ENCODE assay signal across 8 cellular contexts in genomic region chr5:14870347-14871083, GRCh38. TPM values are rescaled to one million over a fixed set of nuclear protein-coding genes. Genes with fewer than 3 reads are reported as not detected.
A peak's percentile ranks its signal among the peaks of the same experiment; 100 is the strongest.
DNase-seq lines count a peak whose midpoint lies in the region; ATAC-seq, FAIRE-seq and TF ChIP-seq lines count a peak whose summit lies in the region.

No MANE protein-coding gene starts in this region.

- no peaks in the 10 kb centered on the region for H3K36me3 Mint-ChIP-seq in naive B cell

- POLR2A ChIA-PET in H1 (lab: Charles Lee; ENCODE audit: partially characterized antibody), result interaction anchor here (1.7 kb wide), 1 partner anchor 21 kb away, joined by 5 read pairs; no protein-coding TSS in a partner anchor

- H3K9ac ChIP-seq in H1 (replicated peaks in 1 of 4; ENCODE audit: extremely low read depth in 1 of 4, low read depth in 3 of 4, low read length in 3 of 4), result no peak overlapping the region
- H3K9ac ChIP-seq in stomach smooth muscle (ENCODE audit: low read length in 2 of 2), result peak overlapping the region; percentile 66 to 76

- peak overlapping the region; percentile 68 to 93 for H3K4me2 ChIP-seq in H1 (ENCODE audit: insufficient read depth in 1 of 2, low read depth in 2 of 2, low read length in 2 of 2)

- no peak for TF ChIP-seq POLR2A in H1 (IDR thresholded peaks at IDR 0.05; ENCODE audit: control extremely low read depth in 1 of 2, low read depth in 2 of 2, low read length in 2 of 2)

- no peak overlapping the region for H2BK12ac ChIP-seq in H1 (ENCODE audit: low read depth, low read length)

- TF ChIP-seq CTCF in H1 (IDR thresholded peaks at IDR 0.05; ENCODE audit: control extremely low read depth in 1 of 3, insufficient read depth in 1 of 3, low read depth in 1 of 3, low read length in 3 of 3), result peak in 1 of 3 experiments; percentile 3; a peak in 1 of 4 replicates

- peaks cover 0 to 2% of the 10 kb centered on the region in 2 experiments for H4K20me1 ChIP-seq in H1 (replicated peaks in 1 of 2; ENCODE audit: control insufficient read depth in 1 of 2, insufficient read depth in 2 of 2, low read length in 2 of 2)

- ATAC-seq in naive B cell (ENCODE audit: low read depth in 2 of 2) (peak in 1 of 2 donors; percentile 42), HG03571 (IDR thresholded peaks at IDR 0.05; ENCODE audit: unreplicated experiment) (no peak)

- no peak overlapping the region for H4K8ac ChIP-seq in H1 (ENCODE audit: extremely low read depth, insufficient read depth, low read length)

- H3K18ac ChIP-seq in H1 (ENCODE audit: extremely low read depth, low read length), result no peak overlapping the region

- no peak for FAIRE-seq in H1 (lab: Jason Lieb, UNC)

- peak overlapping the region; percentile 19 to 97 (median 73) for H3K27ac Mint-ChIP-seq in naive B cell

- H3K36me3 ChIP-seq in H1 (ENCODE audit: control insufficient read depth in 2 of 4, insufficient read depth in 4 of 4, low read length in 3 of 4), result no peaks in the 10 kb centered on the region
- H3K36me3 ChIP-seq in stomach smooth muscle (ENCODE audit: control insufficient read depth in 2 of 2, insufficient read depth in 2 of 2, low read length in 2 of 2), result no peaks in the 10 kb centered on the region

- no peak overlapping the region for H3K23ac ChIP-seq in H1 (ENCODE audit: insufficient read length)

- H3K4me1 ChIP-seq in H1 (replicated peaks in 1 of 4; ENCODE audit: control insufficient read depth in 3 of 4, insufficient read depth in 4 of 4, low read length in 3 of 4), result peaks cover 0 to 4% (median 3%) of the 10 kb centered on the region in 4 experiments; a peak in 3 of 7 replicates
- H3K4me1 ChIP-seq in stomach smooth muscle (ENCODE audit: control insufficient read depth, insufficient read depth, low read length), result peaks cover 8% of the 10 kb centered on the region

- H3K4me1 Mint-ChIP-seq in naive B cell, result peaks cover 21 to 25% (median 25%) of the 10 kb centered on the region in 3 donors

- DNase-seq in D341Med (ENCODE audit: low spot score), result peak; percentile 51
- no peak for DNase-seq in Jurkat, Clone E6-1 (ENCODE audit: low read depth, low spot score)
- peak; percentile 62 to 70 for DNase-seq in activated CD4-positive, alpha-beta T cell treated with anti-CD3 and anti-CD28 coated beads, Interleukin-2, amount 50 U/mL, for 4 hours
- no peak for DNase-seq in H1 (ENCODE audit: low read depth in 1 of 2, low spot score in 2 of 2)
- peak; percentile 9 for DNase-seq in naive B cell
- DNase-seq in ecto neural progenitor cell (ENCODE audit: low spot score), result no peak

- no peak overlapping the region for H4K5ac ChIP-seq in H1 (ENCODE audit: insufficient read length, low read depth, low read length)

- no peak overlapping the region for H3K4ac ChIP-seq in H1 (replicated peaks; ENCODE audit: insufficient read length, low read depth, low read length)

- peak overlapping the region; percentile 86 to 97 (median 96) for H3K4me3 Mint-ChIP-seq in naive B cell

- H2BK5ac ChIP-seq in H1 (ENCODE audit: low read depth, low read length), result no peak overlapping the region

- H3K9me3 ChIP-seq in H1 (ENCODE audit: insufficient read depth in 2 of 2, low read depth in 1 of 2, low read length in 1 of 2) (no peaks in the 10 kb centered on the region), stomach smooth muscle (ENCODE audit: control insufficient read depth in 2 of 2, low read length in 2 of 2) (no peaks in the 10 kb centered on the region)

- no peak overlapping the region for H3K56ac ChIP-seq in H1 (replicated peaks; ENCODE audit: insufficient read length, low read depth, low read length)

- no peaks in the 10 kb centered on the region for H3K79me2 ChIP-seq in H1 (ENCODE audit: control insufficient read depth in 1 of 2, insufficient read depth in 2 of 2, low read length in 2 of 2)

- WGBS in H1 (ENCODE audit: extremely low coverage in 1 of 2, insufficient coverage in 1 of 2, insufficient read length in 1 of 2, insufficient replicate concordance in 2 of 2, low coverage in 1 of 2, low lambda C conversion rate in 2 of 2, missing lambda C conversion rate in 1 of 2), 2 experiments, result 14% methylated on average over 21 of the region's 21 CpGs; no CpG with 5 or more reads in 1 of the 2 experiments

- no peaks in the 10 kb centered on the region for H3K79me1 ChIP-seq in H1 (ENCODE audit: low read depth, low read length)

- H3K27ac ChIP-seq in H1 (ENCODE audit: low read depth, low read length) (no peak overlapping the region), stomach smooth muscle (ENCODE audit: low read length) (no peak overlapping the region)

- H2AFZ ChIP-seq in H1 (ENCODE audit: low read length), result 0 out of 2 replicates have a peak overlapping the region, but pooled peaks have one; percentile 70

- TF ChIP-seq RAD21 in H1 (IDR thresholded peaks at IDR 0.05 in 1 of 2, conservative IDR thresholded peaks at IDR 0.05 in 1 of 2; ENCODE audit: low read depth in 2 of 2, low read length in 2 of 2), result peak in 1 of 2 experiments; percentile 18; a peak in 1 of 4 replicates

- no peak overlapping the region for H4K91ac ChIP-seq in H1 (replicated peaks; ENCODE audit: insufficient read length, low read length)

- H3K9me3 Mint-ChIP-seq in naive B cell, result no peaks in the 10 kb centered on the region

- CTCF ChIA-PET in H1 (lab: Charles Lee; ENCODE audit: partially characterized antibody), result interaction anchor here (0.6 to 4.3 kb wide), 11 partner anchors 10 to 1238 kb away, joined by 3 to 31 read pairs (median 4); no protein-coding TSS in a partner anchor

- H3K27me3 ChIP-seq in H1 (replicated peaks in 1 of 4; ENCODE audit: control insufficient read depth in 3 of 4, extremely low read depth in 1 of 4, insufficient read depth in 3 of 4, low read length in 3 of 4) (peaks cover 7 to 40% (median 25%) of the 10 kb centered on the region in 4 experiments), stomach smooth muscle (ENCODE audit: control insufficient read depth in 1 of 2, insufficient read depth in 2 of 2, low read length in 2 of 2) (no peaks in the 10 kb centered on the region)

- peaks cover 14% of the 10 kb centered on the region; the same call in 1 of the 2 replicates for H3K23me2 ChIP-seq in H1 (ENCODE audit: low read depth, low read length)

- no peak overlapping the region for H2BK120ac ChIP-seq in H1 (replicated peaks; ENCODE audit: low read depth, low read length)

- H3K27me3 Mint-ChIP-seq in naive B cell, result no peaks in the 10 kb centered on the region

- peak overlapping the region; percentile 67 for H3K4me3 ChIP-seq in Jurkat, Clone E6-1 (ENCODE audit: low read length)
- H3K4me3 ChIP-seq in H1 (ENCODE audit: extremely low read depth in 1 of 4, insufficient read depth in 2 of 4, low read depth in 3 of 4, low read length in 4 of 4), result peak overlapping the region; percentile 49 to 91 (median 52); a peak in 7 of 8 replicates
- peak overlapping the region; percentile 69 to 78 for H3K4me3 ChIP-seq in stomach smooth muscle (ENCODE audit: low read length in 2 of 2)

- no peak overlapping the region for H2BK15ac ChIP-seq in H1 (ENCODE audit: low read length)

- H2BK20ac ChIP-seq in H1 (ENCODE audit: low read length), result no peak overlapping the region

- H2AK5ac ChIP-seq in H1 (ENCODE audit: low read depth, low read length), result no peak overlapping the region

- no peak overlapping the region for H3K14ac ChIP-seq in H1 (ENCODE audit: insufficient read length)

- no peak for TF ChIP-seq EP300 in H1 (IDR thresholded peaks at IDR 0.05; ENCODE audit: borderline replicate concordance in 1 of 2, low read depth in 2 of 2, low read length in 2 of 2)

TF ChIP-seq in H1, 55 proteins besides CTCF, POLR2A, EP300 and RAD21 (continues in another document):
- TF ChIP-seq BACH1 (IDR thresholded peaks at IDR 0.05; ENCODE audit: low read length) (no peak), NANOG (IDR thresholded peaks at IDR 0.05; ENCODE audit: insufficient read depth, low read depth, low read length, poor library complexity, severe bottlenecking) (no peak), USF2 (IDR thresholded peaks at IDR 0.05; ENCODE audit: low read length) (0 out of 2 replicates have a peak, but pooled peaks have one; percentile 15), SIN3A (conservative IDR thresholded peaks at IDR 0.05 in 1 of 2, IDR thresholded peaks at IDR 0.05 in 1 of 2; ENCODE audit: low read depth in 1 of 2, low read length in 2 of 2) (no peak), GTF2F1 (IDR thresholded peaks at IDR 0.05; ENCODE audit: borderline replicate concordance, low read depth, low read length) (no peak), SUZ12 (IDR thresholded peaks at IDR 0.05; ENCODE audit: low read length) (0 out of 2 replicates have a peak, but pooled peaks have one; percentile 22), ZNF274 (IDR thresholded peaks at IDR 0.05; ENCODE audit: borderline replicate concordance, extremely low read depth, low read length) (no peak), EGR1 (IDR thresholded peaks at IDR 0.05; ENCODE audit: borderline replicate concordance, low read depth, low read length) (no peak), MAX (IDR thresholded peaks at IDR 0.05) (0 out of 2 replicates have a peak, but pooled peaks have one; percentile 30), TBP (IDR thresholded peaks at IDR 0.05; ENCODE audit: low read depth, low read length) (no peak)

RNA-seq across cellular contexts. Expression of gene ANKH, which starts 1.1 kb away (rescaled TPM):
- polyA plus RNA-seq in Jurkat, Clone E6-1 (2012; ENCODE audit: insufficient read depth, insufficient read length), result 90.1 TPM
- 12.1 and 13.0 TPM in 2 replicates for total RNA-seq in H1 (2021; fragmentation: NEBNext Ultra II Directional; extraction: Animal tissue kit (Norgen Biotek cat#: 25700))
- polyA plus RNA-seq in H1 (2011; rRNA removed), result 5.3 and 7.9 TPM in 2 replicates
- polyA plus RNA-seq in H1 (2011; cell fraction: cytosol; rRNA removed), result 6.0 TPM
- 9.6 TPM for polyA plus RNA-seq in H1 (2011; cell fraction: nucleus; rRNA removed)
- 6.1 to 11.0 TPM (median 7.4 TPM) in 4 replicates for polyA plus RNA-seq in H1 (2012, experiment 1 of 2)
- 5.2 TPM for polyA plus RNA-seq in H1 (2012, experiment 2 of 2)
- polyA plus RNA-seq in H1 (2013, experiment 1 of 2), result 4.7 TPM
- 6.1 TPM for polyA plus RNA-seq in H1 (2013, experiment 2 of 2)
- 6.9 and 10.1 TPM in 2 replicates for polyA minus RNA-seq in H1 (2011; rRNA and poly(A)+ RNA removed)
- polyA minus RNA-seq in H1 (2011; cell fraction: cytosol; rRNA and poly(A)+ RNA removed), result 6.3 TPM
- polyA minus RNA-seq in H1 (2011; cell fraction: nucleus; rRNA and poly(A)+ RNA removed), result 10.0 TPM
- 10 to 100 TPM in 4 of 6 donors, 1 to 10 TPM in 2; 7.4 to 14.7 (median 11.8) TPM for polyA plus RNA-seq in naive B cell (ENCODE audit: low read depth in 6 of 6)

Comparison
In these comparisons a context has a peak if more than half of its experiments do, and no peak if none do; other contexts are left out.
1. DNase-seq: peak in D341Med (single experiment), activated CD4-positive, alpha-beta T cell treated with anti-CD3 and anti-CD28 coated beads, Interleukin-2, amount 50 U/mL, for 4 hours (2 of 2) and naive B cell (single experiment); none in Jurkat, Clone E6-1 (single experiment), H1 (0 of 2) and ecto neural progenitor cell (single experiment).
2. H3K9ac ChIP-seq: peak in stomach smooth muscle (2 of 2); none in H1 (0 of 4).
3. Peak in every context shown above with its lines, with median percentiles within 50 percentile points of each other: H3K4me3 ChIP-seq.